ENCODE assay signal across 8 cellular contexts in the genomic region with DNA sequence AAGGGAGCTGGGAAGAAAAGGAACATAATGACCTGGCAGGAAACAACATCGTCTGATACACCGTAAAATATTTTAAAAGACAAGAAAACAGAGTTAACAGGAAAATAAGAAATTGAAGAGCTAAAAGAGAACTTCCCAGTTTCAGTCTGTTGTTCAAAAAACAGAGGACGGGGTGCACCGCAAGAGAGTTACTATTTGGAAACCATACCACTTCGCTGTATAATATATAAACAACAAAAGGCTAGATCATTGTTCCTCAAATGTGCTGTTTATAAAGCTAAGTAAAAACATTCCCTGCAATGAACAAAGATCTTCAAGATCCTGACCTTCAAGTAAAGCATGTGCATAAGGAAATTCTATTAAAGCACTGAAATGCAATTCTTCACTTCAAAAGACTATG. TPM values are rescaled to one million over a fixed set of nuclear protein-coding genes. Genes with fewer than 3 reads are reported as not detected.
A peak's percentile ranks its signal among the peaks of the same experiment; 100 is the strongest.
DNase-seq lines count a peak whose midpoint lies in the region; ATAC-seq and TF ChIP-seq lines count a peak whose summit lies in the region.

No MANE protein-coding gene starts in this region.

- H3K36me3 Mint-ChIP-seq in central memory CD8-positive, alpha-beta T cell (ENCODE audit: insufficient read depth): peaks cover 24% of the 10 kb centered on the region
- H3K36me3 Mint-ChIP-seq in natural killer cell: peaks cover 8% of the 10 kb centered on the region

- H3K9me3 Mint-ChIP-seq in central memory CD8-positive, alpha-beta T cell: no peaks in the 10 kb centered on the region
- no peaks in the 10 kb centered on the region for H3K9me3 Mint-ChIP-seq in natural killer cell

- H3K27ac Mint-ChIP-seq in central memory CD8-positive, alpha-beta T cell (ENCODE audit: low read depth): peak overlapping the region; percentile 91
- peak overlapping the region in 1 of 2 donors; percentile 97 for H3K27ac Mint-ChIP-seq in natural killer cell

- no peak for ATAC-seq in central memory CD8-positive, alpha-beta T cell (replicated peaks; ENCODE audit: extremely low read depth, poor library complexity, severe bottlenecking)
- ATAC-seq in natural killer cell: no peak

- H3K27ac ChIP-seq in Karpas-422 (ENCODE audit: low read length): peak overlapping the region; percentile 90

- H3K36me3 ChIP-seq in BJ (ENCODE audit: control insufficient read depth, insufficient read depth, low read length): no peaks in the 10 kb centered on the region
- peaks cover 23% of the 10 kb centered on the region; the same call in 1 of the 2 replicates for H3K36me3 ChIP-seq in Karpas-422 (ENCODE audit: insufficient read depth, low read length)

- POLR2A ChIA-PET in BJ (lab: Charles Lee): interaction anchor here (0.7 kb wide), 1 partner anchor 9 kb away, joined by 5 read pairs; no protein-coding TSS in a partner anchor

- intact Hi-C loops in natural killer cell (cut with micrococcal nuclease): loop anchor here (2.0 to 5.0 kb wide), 2 partner anchors 53 to 117 kb away; a partner anchor contains a TSS

- H3K9me3 ChIP-seq in Karpas-422 (ENCODE audit: low read length): no peaks in the 10 kb centered on the region

- peaks cover 79% of the 10 kb centered on the region for H3K79me2 ChIP-seq in Karpas-422 (ENCODE audit: low read length)

- H3K9ac ChIP-seq in Karpas-422 (ENCODE audit: low read length): peak overlapping the region; percentile 91

- H3K4me3 ChIP-seq in BJ (ENCODE audit: low read depth, low read length): peak overlapping the region; percentile 74
- peak overlapping the region; percentile 94 for H3K4me3 ChIP-seq in Karpas-422 (ENCODE audit: low read length)

- H3K4me1 Mint-ChIP-seq in central memory CD8-positive, alpha-beta T cell: peaks cover 35% of the 10 kb centered on the region
- peaks cover 28 to 37% of the 10 kb centered on the region in 2 donors for H3K4me1 Mint-ChIP-seq in natural killer cell

- H3K9me2 ChIP-seq in Karpas-422 (replicated peaks; ENCODE audit: insufficient read depth, low read length): no peaks in the 10 kb centered on the region

- TF ChIP-seq CTCF in BJ (IDR thresholded peaks at IDR 0.05; ENCODE audit: insufficient read depth, low read depth, low read length) (no peak), natural killer cell (IDR thresholded peaks at IDR 0.05) (no peak)

- peak overlapping the region; percentile 86 for H3K4me2 ChIP-seq in Karpas-422 (ENCODE audit: low read depth, low read length, poor library complexity, severe bottlenecking)

- peaks cover 60% of the 10 kb centered on the region for H4K20me1 ChIP-seq in Karpas-422 (ENCODE audit: insufficient read depth, low read depth, low read length)

- H3K4me1 ChIP-seq in Karpas-422 (ENCODE audit: low read length): peaks cover 58% of the 10 kb centered on the region

- no peak overlapping the region for H2AFZ ChIP-seq in Karpas-422 (ENCODE audit: low read length)

- H3K4me3 Mint-ChIP-seq in central memory CD8-positive, alpha-beta T cell: peak overlapping the region; percentile 86
- peak overlapping the region; percentile 94 for H3K4me3 Mint-ChIP-seq in natural killer cell

- H3K27me3 Mint-ChIP-seq in central memory CD8-positive, alpha-beta T cell: no peaks in the 10 kb centered on the region
- H3K27me3 Mint-ChIP-seq in natural killer cell (ENCODE audit: low read depth in 2 of 2): peaks cover 0 to 3% of the 10 kb centered on the region in 2 donors

- H3K27me3 ChIP-seq in BJ (ENCODE audit: control insufficient read depth, insufficient read depth, low read length): no peaks in the 10 kb centered on the region
- no peaks in the 10 kb centered on the region for H3K27me3 ChIP-seq in Karpas-422 (ENCODE audit: low read length)

- DNase-seq in BJ (ENCODE audit: low read depth): no peak
- DNase-seq in Karpas-422: no peak
- DNase-seq in central memory CD8-positive, alpha-beta T cell (ENCODE audit: low spot score in 2 of 2): no peak
- no peak for DNase-seq in natural killer cell
- DNase-seq in NCI-H187 treated with DMSO at 0.1 percent for 48 hours (lab: John Stamatoyannopoulos, UW): no peak
- no peak for DNase-seq in GM19240 (ENCODE audit: insufficient read length, low spot score)
- DNase-seq in hippocampal formation (lab: John Stamatoyannopoulos, UW): no peak
- no peak for DNase-seq in GM03348 (ENCODE audit: low spot score)

- CTCF ChIA-PET in BJ (lab: Yijun Ruan, JAX): interaction anchor here (0.6 to 2.2 kb wide), 10 partner anchors 9 to 191 kb away, joined by 3 to 7 read pairs (median 4); a partner anchor contains a TSS

RNA-seq across cellular contexts. Expression of a gene that starts 2.1 kb away (rescaled TPM):
- polyA plus RNA-seq in BJ (2011; rRNA removed): 5.2 and 12.1 TPM in 2 replicates
- polyA minus RNA-seq in BJ (2011; rRNA and poly(A)+ RNA removed): 7.4 and 15.8 TPM in 2 replicates
- 24.1 and 55.9 TPM in 2 replicates for total RNA-seq in Karpas-422 (2014; rRNA removed; shearing (Covaris generic); ENCODE audit: low replicate concordance)
- 10 to 100 TPM; 77.8 to 86.2 (median 79.9) TPM for total RNA-seq in natural killer cell
